In the genomic region with DNA sequence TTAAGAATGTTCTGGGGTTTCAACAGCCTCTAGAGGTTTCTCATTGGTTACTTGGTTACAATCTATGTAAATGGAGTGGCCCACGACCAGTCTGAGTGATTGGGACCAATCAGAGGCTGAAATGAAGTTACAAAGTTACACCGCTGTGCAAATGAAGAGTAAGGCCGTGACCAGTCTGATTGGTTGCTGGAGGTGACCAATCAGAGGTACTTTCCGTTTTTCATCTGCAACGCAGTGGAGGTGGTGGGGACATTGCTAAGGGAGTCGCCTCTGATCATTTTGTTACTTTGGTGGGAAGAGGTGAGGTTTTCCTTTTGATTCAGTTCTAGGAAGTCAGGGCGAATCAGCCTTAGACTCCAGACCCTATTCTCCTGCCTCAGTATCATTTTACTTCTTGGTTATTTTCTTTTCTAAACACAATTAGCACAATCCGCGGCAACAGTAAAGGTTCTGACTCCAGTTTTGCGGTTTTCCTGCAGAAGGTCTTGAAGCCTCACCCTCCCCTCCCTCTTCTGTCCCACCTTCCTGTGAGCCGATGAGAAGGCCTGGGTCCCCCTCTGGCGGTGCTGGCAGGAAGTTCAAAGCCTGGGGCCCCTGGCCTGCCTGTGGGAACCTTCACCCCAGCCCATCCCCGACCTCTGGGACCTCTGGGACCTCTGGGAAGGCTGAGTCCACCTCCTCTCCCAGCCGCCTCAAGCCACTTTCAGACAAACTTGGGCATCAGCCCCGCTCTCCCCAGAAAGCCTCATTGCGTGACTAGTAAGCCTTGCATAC, we compare ENCODE assay signal across 10 cellular contexts. TPM values are rescaled to one million over a fixed set of nuclear protein-coding genes. Genes with fewer than 3 reads are reported as not detected.
A peak's percentile ranks its signal among the peaks of the same experiment; 100 is the strongest.
DNase-seq lines count a peak whose midpoint lies in the region; ATAC-seq lines count a peak whose summit lies in the region.
"Had no signal": no experiment of that assay in that cellular context is flagged by ENCODE, and none has a peak within 500 bp of the region (broad histone marks: within the 10 kb centered on the region; RNA-seq: fewer than 3 reads in every experiment).

No MANE protein-coding gene starts in this region.

- H3K27ac Mint-ChIP-seq in naive B cell: peak overlapping the region in 3 of 6 donors; percentile 69 to 73 (median 70)

- H3K4me1 Mint-ChIP-seq in naive B cell: peaks cover 6 to 10% (median 7%) of the 10 kb centered on the region in 3 donors

- intact Hi-C loops in Right ventricle myocardium inferior (cut with DNase I): no loop called here
- intact Hi-C loops in cardiac septum (cut with DNase I): no loop called here

- peak overlapping the region in 4 of 8 donors; percentile 12 to 57 (median 42) for H3K4me3 Mint-ChIP-seq in naive B cell

- DNase-seq in Right ventricle myocardium inferior (ENCODE audit: missing footprints) (peak; percentile 14), cardiac septum (ENCODE audit: low spot score) (no peak), activated T-cell treated with anti-CD3 and anti-CD28 coated beads for 48 hours (ENCODE audit: low read depth) (peak; percentile 53), naive B cell (peak; percentile 5), occipital lobe (lab: John Stamatoyannopoulos, UW) (no peak), medulla oblongata (ENCODE audit: extremely low spot score) (no peak)
- peak; percentile 70 for DNase-seq in stimulated activated naive CD8-positive, alpha-beta T cell treated with anti-CD3 and anti-CD28 coated beads, Interleukin-15, Interleukin-2, amounts not matched to agents 100 U/mL and 50 U/mL, for 24 hours
- DNase-seq: 8988T, MG63 had no signal

- peaks cover 0 to 10% of the 10 kb centered on the region in 2 donors for H3K36me3 Mint-ChIP-seq in naive B cell

- H3K27me3 Mint-ChIP-seq in naive B cell: peaks cover 5 to 35% (median 31%) of the 10 kb centered on the region in 3 donors

- no peak for ATAC-seq in Right ventricle myocardium inferior
- no peak for ATAC-seq in naive B cell (ENCODE audit: low read depth in 2 of 2)
- ATAC-seq in stimulated activated naive CD8-positive, alpha-beta T cell treated with anti-CD3 and anti-CD28 coated beads, Interleukin-15, Interleukin-2, amounts not matched to agents 100 U/mL and 50 U/mL, for 24 hours: peak; percentile 89
- no peak for ATAC-seq in GM18520 (IDR thresholded peaks at IDR 0.05; ENCODE audit: unreplicated experiment)

- peaks cover 4 to 25% (median 12%) of the 10 kb centered on the region in 7 donors for H3K9me3 Mint-ChIP-seq in naive B cell

RNA-seq across cellular contexts. Expression of gene TTC34, which starts 38.7 kb away (rescaled TPM):
- 0.70 TPM for total RNA-seq in Right ventricle myocardium inferior
- total RNA-seq in cardiac septum: 0.35 TPM
- polyA plus RNA-seq in naive B cell (ENCODE audit: low read depth in 6 of 6): under 1 TPM in 5 of 6 donors, not detected in 1; 0.05 to 0.37 (median 0.21) TPM
- 0.16 TPM for total RNA-seq in occipital lobe

Comparison
In these comparisons a context has a peak if more than half of its experiments do, and no peak if none do; other contexts are left out.
1. DNase-seq: peak in Right ventricle myocardium inferior (single experiment), activated T-cell treated with anti-CD3 and anti-CD28 coated beads for 48 hours (single experiment), naive B cell (single experiment) and stimulated activated naive CD8-positive, alpha-beta T cell treated with anti-CD3 and anti-CD28 coated beads, Interleukin-15, Interleukin-2, amounts not matched to agents 100 U/mL and 50 U/mL, for 24 hours (single experiment); none in cardiac septum (single experiment), occipital lobe (single experiment) and medulla oblongata (single experiment).